In the genomic region with DNA sequence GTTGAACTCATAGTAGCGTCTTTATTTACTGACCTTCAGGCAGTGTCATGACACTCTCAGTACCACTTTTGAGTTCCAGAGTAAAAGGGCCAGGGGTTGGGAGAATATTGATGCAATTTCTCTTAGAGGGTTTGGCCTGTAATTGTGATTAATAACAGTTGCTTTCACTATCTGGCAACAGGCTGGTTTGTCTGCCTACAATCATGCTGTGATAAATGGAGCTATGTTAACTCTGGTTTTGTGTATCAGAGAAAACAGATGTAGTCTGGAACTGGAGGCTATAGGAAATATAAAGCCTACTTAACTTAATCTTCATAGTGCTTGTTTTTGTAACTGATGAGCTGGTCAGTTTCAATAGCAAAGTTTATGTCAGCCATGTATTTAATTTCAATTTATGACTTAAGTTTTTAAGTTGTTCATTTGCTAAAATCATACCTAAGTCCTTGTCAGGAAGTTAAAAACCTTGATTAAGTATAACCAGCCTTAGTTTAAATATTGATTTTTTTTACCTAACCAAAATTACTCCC, we compare ENCODE assay signal across 23 cellular contexts.
DNase-seq lines count a peak whose midpoint lies in the region; ATAC-seq and TF ChIP-seq lines count a peak whose summit lies in the region.
"Had no signal": no experiment of that assay in that cellular context is flagged by ENCODE, and none has a peak within 500 bp of the region (broad histone marks: within the 10 kb centered on the region; RNA-seq: fewer than 3 reads in every experiment).

No MANE protein-coding gene starts in this region.

- no peaks in the 10 kb centered on the region for H4K20me1 ChIP-seq in hepatocyte (ENCODE audit: insufficient read depth, poor library complexity, severe bottlenecking)

- H3K36me3 ChIP-seq in hepatocyte (replicated peaks; ENCODE audit: insufficient read depth, low read depth) = no peaks in the 10 kb centered on the region
- H3K36me3 ChIP-seq: brain microvascular endothelial cell, colonic mucosa, left ventricle myocardium inferior, neural progenitor cell had no signal

- H3K4me2 ChIP-seq in hepatocyte = no peak overlapping the region
- H3K4me2 ChIP-seq: neural progenitor cell had no signal

- H3K9me2 ChIP-seq in hepatocyte (replicated peaks; ENCODE audit: insufficient read depth) = no peaks in the 10 kb centered on the region

- H3K4me1 ChIP-seq in hepatocyte (ENCODE audit: insufficient read depth) = peaks cover 7% of the 10 kb centered on the region
- H3K4me1 ChIP-seq: colonic mucosa, heart right ventricle, left ventricle myocardium inferior, neural progenitor cell had no signal

- no peak overlapping the region for H3K4me3 ChIP-seq in hepatocyte
- H3K4me3 ChIP-seq: colonic mucosa, heart right ventricle, left ventricle myocardium inferior, mucosa of descending colon, neural progenitor cell had no signal

- no peaks in the 10 kb centered on the region for H3K79me2 ChIP-seq in hepatocyte

- no peak for TF ChIP-seq CTCF in hepatocyte (IDR thresholded peaks at IDR 0.05; ENCODE audit: poor library complexity)

- peak; percentile 77; the same call in 2 of the 3 replicates for ATAC-seq in SK-N-SH treated with all-trans-retinoic acid at 6 μM for 48 hours
- ATAC-seq in GM18868 (IDR thresholded peaks at IDR 0.05; ENCODE audit: unreplicated experiment) = no peak
- no peak for ATAC-seq in GM21423 (IDR thresholded peaks at IDR 0.05; ENCODE audit: unreplicated experiment)
- ATAC-seq: heart right ventricle, mucosa of descending colon had no signal

- peak; percentile 63 for DNase-seq in DMS 273 (lab: John Stamatoyannopoulos, UW; ENCODE audit: unreplicated experiment)
- peak; percentile 80 for DNase-seq in NCI-H146 treated with DMSO at 0.1 percent for 48 hours (lab: John Stamatoyannopoulos, UW; ENCODE audit: unreplicated experiment)
- no peak for DNase-seq in hepatocyte (ENCODE audit: low spot score)
- no peak for DNase-seq in NCI-H526 treated with DMSO at 0.1 percent for 48 hours (lab: John Stamatoyannopoulos, UW)
- DNase-seq in EL = no peak
- DNase-seq: activated CD8-positive, alpha-beta memory T cell treated with anti-CD3 and anti-CD28 coated beads, Interleukin-2, amount 50 U/mL, for 4 hours; brain microvascular endothelial cell; colonic mucosa; DND-41; heart right ventricle; immature natural killer cell; left ventricle myocardium inferior; mucosa of descending colon; NCI-H1436; NCI-H510A treated with DMSO at 0.1 percent for 48 hours; OCI-M1; Right ventricle myocardium superior; stimulated activated CD4-positive, alpha-beta T cell treated with anti-CD3 and anti-CD28 coated beads, Interleukin-12 subunit alpha, Interleukin-12 subunit beta, amount 100 ng/mL, for 4 hours had no signal

- no peaks in the 10 kb centered on the region for H3K27me3 ChIP-seq in hepatocyte
- H3K27me3 ChIP-seq: brain microvascular endothelial cell, colonic mucosa, heart right ventricle, neural progenitor cell had no signal

- 50% methylated on average over 1 of the region's 1 CpG for WGBS in hepatocyte (ENCODE audit: low lambda C conversion rate, missing lambda C conversion rate)

- H3K27ac ChIP-seq in hepatocyte = peak overlapping the region; percentile 6
- H3K27ac ChIP-seq: brain microvascular endothelial cell, colonic mucosa, heart right ventricle, left ventricle myocardium inferior, neural progenitor cell, VCaP had no signal

- H2AFZ ChIP-seq in hepatocyte = no peak overlapping the region
- H2AFZ ChIP-seq: neural progenitor cell had no signal

- no peaks in the 10 kb centered on the region for H3K9me3 ChIP-seq in hepatocyte (ENCODE audit: low read depth)
- H3K9me3 ChIP-seq: colonic mucosa, heart right ventricle, left ventricle myocardium inferior, mucosa of descending colon had no signal

TF ChIP-seq in SK-N-SH treated with all-trans-retinoic acid at 6 μM for 48 hours, 23 proteins besides CTCF, POLR2A, EP300 and RAD21:
- TF ChIP-seq, protein P1, sequence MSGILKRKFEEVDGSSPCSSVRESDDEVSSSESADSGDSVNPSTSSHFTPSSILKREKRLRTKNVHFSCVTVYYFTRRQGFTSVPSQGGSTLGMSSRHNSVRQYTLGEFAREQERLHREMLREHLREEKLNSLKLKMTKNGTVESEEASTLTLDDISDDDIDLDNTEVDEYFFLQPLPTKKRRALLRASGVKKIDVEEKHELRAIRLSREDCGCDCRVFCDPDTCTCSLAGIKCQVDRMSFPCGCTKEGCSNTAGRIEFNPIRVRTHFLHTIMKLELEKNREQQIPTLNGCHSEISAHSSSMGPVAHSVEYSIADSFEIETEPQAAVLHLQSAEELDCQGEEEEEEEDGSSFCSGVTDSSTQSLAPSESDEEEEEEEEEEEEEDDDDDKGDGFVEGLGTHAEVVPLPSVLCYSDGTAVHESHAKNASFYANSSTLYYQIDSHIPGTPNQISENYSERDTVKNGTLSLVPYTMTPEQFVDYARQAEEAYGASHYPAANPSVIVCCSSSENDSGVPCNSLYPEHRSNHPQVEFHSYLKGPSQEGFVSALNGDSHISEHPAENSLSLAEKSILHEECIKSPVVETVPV (CRISPR knock-in tag; IDR thresholded peaks at IDR 0.05) = peak; percentile 75; the same call in 1 of the 2 replicates
- 0 out of 2 replicates have a peak, but pooled peaks have one; percentile 6 for TF ChIP-seq ZNF8 (CRISPR knock-in tag; IDR thresholded peaks at IDR 0.05)
- TF ChIP-seq GLIS3 (CRISPR knock-in tag; IDR thresholded peaks at IDR 0.05) = peak; percentile 82; the same call in 1 of the 2 replicates
- TF ChIP-seq, protein P2, sequence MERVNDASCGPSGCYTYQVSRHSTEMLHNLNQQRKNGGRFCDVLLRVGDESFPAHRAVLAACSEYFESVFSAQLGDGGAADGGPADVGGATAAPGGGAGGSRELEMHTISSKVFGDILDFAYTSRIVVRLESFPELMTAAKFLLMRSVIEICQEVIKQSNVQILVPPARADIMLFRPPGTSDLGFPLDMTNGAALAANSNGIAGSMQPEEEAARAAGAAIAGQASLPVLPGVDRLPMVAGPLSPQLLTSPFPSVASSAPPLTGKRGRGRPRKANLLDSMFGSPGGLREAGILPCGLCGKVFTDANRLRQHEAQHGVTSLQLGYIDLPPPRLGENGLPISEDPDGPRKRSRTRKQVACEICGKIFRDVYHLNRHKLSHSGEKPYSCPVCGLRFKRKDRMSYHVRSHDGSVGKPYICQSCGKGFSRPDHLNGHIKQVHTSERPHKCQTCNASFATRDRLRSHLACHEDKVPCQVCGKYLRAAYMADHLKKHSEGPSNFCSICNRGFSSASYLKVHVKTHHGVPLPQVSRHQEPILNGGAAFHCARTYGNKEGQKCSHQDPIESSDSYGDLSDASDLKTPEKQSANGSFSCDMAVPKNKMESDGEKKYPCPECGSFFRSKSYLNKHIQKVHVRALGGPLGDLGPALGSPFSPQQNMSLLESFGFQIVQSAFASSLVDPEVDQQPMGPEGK (CRISPR knock-in tag; IDR thresholded peaks at IDR 0.05; ENCODE audit: borderline replicate concordance) = peak; percentile 39; the same call in 1 of the 2 replicates
- TF ChIP-seq CREB5 (CRISPR knock-in tag; IDR thresholded peaks at IDR 0.05; ENCODE audit: low read depth) = 0 out of 2 replicates have a peak, but pooled peaks have one; percentile 42
- peak; percentile 95 for TF ChIP-seq ISL1 (CRISPR knock-in tag; IDR thresholded peaks at IDR 0.05)
- peak; percentile 99 for TF ChIP-seq TCF4 (CRISPR knock-in tag; IDR thresholded peaks at IDR 0.05; ENCODE audit: borderline replicate concordance)
- TF ChIP-seq, protein P3, sequence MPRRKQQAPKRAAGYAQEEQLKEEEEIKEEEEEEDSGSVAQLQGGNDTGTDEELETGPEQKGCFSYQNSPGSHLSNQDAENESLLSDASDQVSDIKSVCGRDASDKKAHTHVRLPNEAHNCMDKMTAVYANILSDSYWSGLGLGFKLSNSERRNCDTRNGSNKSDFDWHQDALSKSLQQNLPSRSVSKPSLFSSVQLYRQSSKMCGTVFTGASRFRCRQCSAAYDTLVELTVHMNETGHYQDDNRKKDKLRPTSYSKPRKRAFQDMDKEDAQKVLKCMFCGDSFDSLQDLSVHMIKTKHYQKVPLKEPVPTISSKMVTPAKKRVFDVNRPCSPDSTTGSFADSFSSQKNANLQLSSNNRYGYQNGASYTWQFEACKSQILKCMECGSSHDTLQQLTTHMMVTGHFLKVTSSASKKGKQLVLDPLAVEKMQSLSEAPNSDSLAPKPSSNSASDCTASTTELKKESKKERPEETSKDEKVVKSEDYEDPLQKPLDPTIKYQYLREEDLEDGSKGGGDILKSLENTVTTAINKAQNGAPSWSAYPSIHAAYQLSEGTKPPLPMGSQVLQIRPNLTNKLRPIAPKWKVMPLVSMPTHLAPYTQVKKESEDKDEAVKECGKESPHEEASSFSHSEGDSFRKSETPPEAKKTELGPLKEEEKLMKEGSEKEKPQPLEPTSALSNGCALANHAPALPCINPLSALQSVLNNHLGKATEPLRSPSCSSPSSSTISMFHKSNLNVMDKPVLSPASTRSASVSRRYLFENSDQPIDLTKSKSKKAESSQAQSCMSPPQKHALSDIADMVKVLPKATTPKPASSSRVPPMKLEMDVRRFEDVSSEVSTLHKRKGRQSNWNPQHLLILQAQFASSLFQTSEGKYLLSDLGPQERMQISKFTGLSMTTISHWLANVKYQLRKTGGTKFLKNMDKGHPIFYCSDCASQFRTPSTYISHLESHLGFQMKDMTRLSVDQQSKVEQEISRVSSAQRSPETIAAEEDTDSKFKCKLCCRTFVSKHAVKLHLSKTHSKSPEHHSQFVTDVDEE (CRISPR knock-in tag; IDR thresholded peaks at IDR 0.05) = peak; percentile 99
- TF ChIP-seq ZFP3 (CRISPR knock-in tag; IDR thresholded peaks at IDR 0.05) = no peak
- TF ChIP-seq SNAI2 (CRISPR knock-in tag; IDR thresholded peaks at IDR 0.05) = no peak; the same call in 1 of the 2 replicates
- no peak for TF ChIP-seq ARNTL (CRISPR knock-in tag; IDR thresholded peaks at IDR 0.05; ENCODE audit: borderline replicate concordance, low read depth)
TF ChIP-seq in SK-N-SH treated with all-trans-retinoic acid at 6 μM for 48 hours: peak in this region for 8.

Comparison
In these comparisons a context has a peak if more than half of its experiments do, and no peak if none do; other contexts are left out.
1. DNase-seq: peak in DMS 273 (single experiment) and NCI-H146 treated with DMSO at 0.1 percent for 48 hours (single experiment); none in hepatocyte (single experiment), NCI-H526 treated with DMSO at 0.1 percent for 48 hours (single experiment) and EL (single experiment).